ENCODE assay signal across 21 cellular contexts in genomic region chr12:46811185-46811584, GRCh38. TPM values are rescaled to one million over a fixed set of nuclear protein-coding genes. Genes with fewer than 3 reads are reported as not detected.
"Had no signal": no experiment of that assay in that cellular context is flagged by ENCODE, and none has a peak within 500 bp of the region (broad histone marks: within the 10 kb centered on the region; RNA-seq: fewer than 3 reads in every experiment).

No MANE protein-coding gene starts in this region.

- H3K4me1 Mint-ChIP-seq: activated B cell treated with CpG ODN at 0.5 μM for 24 hours; activated naive CD4-positive, alpha-beta T cell treated with anti-CD3 and anti-CD28 coated beads, Interleukin-2, amount 10 ng/mL, durations not matched to agents 7 days and 5 days; memory B cell had no signal

- H3K9me3 Mint-ChIP-seq: activated B cell treated with CpG ODN at 0.5 μM for 24 hours; activated naive CD4-positive, alpha-beta T cell treated with anti-CD3 and anti-CD28 coated beads, Interleukin-2, amount 10 ng/mL, durations not matched to agents 7 days and 5 days; activated T-helper 2 cell treated with anti-CD3 and anti-CD28 coated beads, Interferon-gamma antibody, Interleukin-2, Interleukin-4, amounts not matched to agents 10 μg/mL and 5 μg/mL and 100 μg/mL, durations not matched to agents 14 hours and 24 hours and 36 hours; memory B cell; natural killer cell; stimulated activated naive CD8-positive, alpha-beta T cell treated with anti-CD3 and anti-CD28 coated beads, Interleukin-15, Interleukin-2, amounts not matched to agents 100 ng/mL and 50 ng/mL, for 24 hours; T-helper 2 cell treated with Interferon-gamma antibody and Interleukin-4, amounts not matched to agents 5 μg/mL and 100 μg/mL, for 36 hours had no signal

- H3K4me1 ChIP-seq: esophagus muscularis mucosa, left lung, right atrium auricular region, upper lobe of left lung had no signal

- DNase-seq: activated B cell treated with CpG ODN at 0.5 μM for 24 hours; activated CD4-positive, alpha-beta T cell treated with anti-CD3 and anti-CD28 coated beads, Interleukin-2, amount 50 U/mL, for 1 hour; activated CD8-positive, alpha-beta memory T cell treated with anti-CD3 and anti-CD28 coated beads, Interleukin-2, amount 10 ng/mL, durations not matched to agents 7 days and 5 days; activated naive CD4-positive, alpha-beta T cell treated with anti-CD3 and anti-CD28 coated beads, Interleukin-2, amount 10 ng/mL, durations not matched to agents 7 days and 5 days; activated T-cell treated with anti-CD3 and anti-CD28 coated beads, Interleukin-2, amount 50 U/mL, for 1 hour; hypothalamus; kidney; left lung; mucosa of descending colon; natural killer cell; nucleus accumbens; small intestine; stimulated activated CD4-positive, alpha-beta T cell treated with anti-CD3 and anti-CD28 coated beads, Interleukin-4, amount 100 ng/mL, for 24 hours; upper lobe of left lung had no signal

- H3K4me3 ChIP-seq: cardiac muscle cell, esophagus muscularis mucosa, left lung, mucosa of descending colon, right atrium auricular region, upper lobe of left lung had no signal

- H3K27me3 ChIP-seq: cardiac muscle cell, esophagus muscularis mucosa, left lung, right atrium auricular region, upper lobe of left lung had no signal

- H3K27ac ChIP-seq: cardiac muscle cell, esophagus muscularis mucosa, left lung, right atrium auricular region, upper lobe of left lung had no signal

- H3K36me3 Mint-ChIP-seq: activated CD8-positive, alpha-beta memory T cell treated with anti-CD3 and anti-CD28 coated beads, Interleukin-2, amount 10 ng/mL, durations not matched to agents 7 days and 5 days; activated naive CD4-positive, alpha-beta T cell treated with anti-CD3 and anti-CD28 coated beads, Interleukin-2, amount 10 ng/mL, durations not matched to agents 7 days and 5 days; memory B cell; natural killer cell had no signal

- H3K27ac Mint-ChIP-seq: activated B cell treated with CpG ODN at 0.5 μM for 24 hours; activated CD8-positive, alpha-beta memory T cell treated with anti-CD3 and anti-CD28 coated beads, Interleukin-2, amount 10 ng/mL, durations not matched to agents 7 days and 5 days; activated naive CD4-positive, alpha-beta T cell treated with anti-CD3 and anti-CD28 coated beads, Interleukin-2, amount 10 ng/mL, durations not matched to agents 7 days and 5 days; activated T-helper 2 cell treated with anti-CD3 and anti-CD28 coated beads, Interferon-gamma antibody, Interleukin-2, Interleukin-4, amounts not matched to agents 10 μg/mL and 5 μg/mL and 100 μg/mL, durations not matched to agents 14 hours and 24 hours and 36 hours; memory B cell; natural killer cell; stimulated activated naive CD8-positive, alpha-beta T cell treated with anti-CD3 and anti-CD28 coated beads, Interleukin-15, Interleukin-2, amounts not matched to agents 100 ng/mL and 50 ng/mL, for 24 hours; T-helper 2 cell treated with Interferon-gamma antibody and Interleukin-4, amounts not matched to agents 5 μg/mL and 100 μg/mL, for 36 hours had no signal

- ATAC-seq: activated CD8-positive, alpha-beta memory T cell treated with anti-CD3 and anti-CD28 coated beads, Interleukin-2, amount 10 ng/mL, durations not matched to agents 7 days and 5 days; left lung; mucosa of descending colon had no signal

- H3K9me3 ChIP-seq: esophagus muscularis mucosa, left lung, mucosa of descending colon, right atrium auricular region, upper lobe of left lung had no signal

- H3K4me3 Mint-ChIP-seq: activated B cell treated with CpG ODN at 0.5 μM for 24 hours; activated CD8-positive, alpha-beta memory T cell treated with anti-CD3 and anti-CD28 coated beads, Interleukin-2, amount 10 ng/mL, durations not matched to agents 7 days and 5 days; activated naive CD4-positive, alpha-beta T cell treated with anti-CD3 and anti-CD28 coated beads, Interleukin-2, amount 10 ng/mL, durations not matched to agents 7 days and 5 days; memory B cell; natural killer cell; stimulated activated naive CD8-positive, alpha-beta T cell treated with anti-CD3 and anti-CD28 coated beads, Interleukin-15, Interleukin-2, amounts not matched to agents 100 ng/mL and 50 ng/mL, for 24 hours; T-helper 2 cell treated with Interferon-gamma antibody and Interleukin-4, amounts not matched to agents 5 μg/mL and 100 μg/mL, for 36 hours had no signal

- H3K36me3 ChIP-seq: cardiac muscle cell, esophagus muscularis mucosa, left lung, right atrium auricular region, upper lobe of left lung had no signal

RNA-seq across cellular contexts. Expression of gene SLC38A4, which starts 14.6 kb away (rescaled TPM):
- total RNA-seq: activated B cell treated with CpG ODN at 0.5 μM for 24 hours; activated CD8-positive, alpha-beta memory T cell treated with anti-CD3 and anti-CD28 coated beads, Interleukin-2, amount 10 ng/mL, durations not matched to agents 7 days and 5 days; activated T-helper 2 cell treated with anti-CD3 and anti-CD28 coated beads, Interferon-gamma antibody, Interleukin-2, Interleukin-4, amounts not matched to agents 10 μg/mL and 5 μg/mL and 100 μg/mL, durations not matched to agents 14 hours and 24 hours and 36 hours; natural killer cell had no signal
